25 cellular contexts compared by ENCODE assay signal in genomic region chr3:14660942-14661341, GRCh38. TPM values are rescaled to one million over a fixed set of nuclear protein-coding genes. Genes with fewer than 3 reads are reported as not detected.
DNase-seq lines count a peak whose midpoint lies in the region; ATAC-seq, FAIRE-seq and TF ChIP-seq lines count a peak whose summit lies in the region.
"Had no signal": no experiment of that assay in that cellular context is flagged by ENCODE, and none has a peak within 500 bp of the region (broad histone marks: within the 10 kb centered on the region; RNA-seq: fewer than 3 reads in every experiment).

No MANE protein-coding gene starts in this region.

- H3K9ac ChIP-seq in astrocyte (ENCODE audit: low read length) (no peak overlapping the region), trophoblast cell (ENCODE audit: low read length) (no peak overlapping the region)

- H3K18ac ChIP-seq in trophoblast cell (ENCODE audit: low read length) = no peak overlapping the region

- no peak overlapping the region for H2BK5ac ChIP-seq in trophoblast cell (ENCODE audit: low read depth, low read length, poor library complexity)

- no peak for DNase-seq in activated T-cell treated with anti-CD3 and anti-CD28 coated beads, Interleukin-2, amount 50 U/mL, for 72 hours
- DNase-seq in activated T-cell treated with anti-CD3 and anti-CD28 coated beads, Interleukin-2, amount 50 U/mL, for 1 hour = no peak
- no peak for DNase-seq in T-helper 17 cell
- DNase-seq in astrocyte (ENCODE audit: low read depth) = no peak
- DNase-seq in trophoblast cell = peak; percentile 92 to 99
- DNase-seq: DMS53, GDM1, IMR-90, NCI-H1105, NCI-H146, NCI-H2029, NCI-H2227 treated with DMSO at 0.1 percent for 48 hours, NCI-H510A, PC-9, RPMI8226, SHP77 had no signal

- H3K27ac Mint-ChIP-seq in activated T-cell treated with anti-CD3 and anti-CD28 coated beads, Interleukin-2, amount 50 U/mL, for 72 hours = peak overlapping the region; percentile 94
- H3K27ac Mint-ChIP-seq in T-helper 17 cell (peak overlapping the region; percentile 81), astrocyte (ENCODE audit: unreplicated experiment) (peak overlapping the region; percentile 8)
- H3K27ac Mint-ChIP-seq: B cell, CD14-positive monocyte had no signal

- no peak overlapping the region for H3K4ac ChIP-seq in trophoblast cell (ENCODE audit: low read depth, low read length)

- no peak overlapping the region for H3K4me3 Mint-ChIP-seq in activated T-cell treated with anti-CD3 and anti-CD28 coated beads, Interleukin-2, amount 50 U/mL, for 72 hours
- no peak overlapping the region for H3K4me3 Mint-ChIP-seq in T-helper 17 cell
- H3K4me3 Mint-ChIP-seq in astrocyte (ENCODE audit: unreplicated experiment) = no peak overlapping the region
- H3K4me3 Mint-ChIP-seq: B cell, CD14-positive monocyte had no signal

- H3K4me1 Mint-ChIP-seq in activated T-cell treated with anti-CD3 and anti-CD28 coated beads, Interleukin-2, amount 50 U/mL, for 72 hours (ENCODE audit: low read depth) = peaks cover 13% of the 10 kb centered on the region
- H3K4me1 Mint-ChIP-seq in T-helper 17 cell (peaks cover 15% of the 10 kb centered on the region), astrocyte (ENCODE audit: low read depth, unreplicated experiment) (no peaks in the 10 kb centered on the region)
- H3K4me1 Mint-ChIP-seq: CD14-positive monocyte had no signal

- H4K8ac ChIP-seq in trophoblast cell (ENCODE audit: low read depth, low read length) = no peak overlapping the region

- no peaks in the 10 kb centered on the region for H3K79me1 ChIP-seq in trophoblast cell (ENCODE audit: low read length)

- H3K4me1 ChIP-seq in astrocyte (ENCODE audit: insufficient read depth, low read length) (no peaks in the 10 kb centered on the region), trophoblast cell (ENCODE audit: control insufficient read depth in 1 of 2, insufficient read depth in 2 of 2, low read length in 2 of 2) (peaks cover 3 to 8% of the 10 kb centered on the region in 2 experiments)
- H3K4me1 ChIP-seq: A549 had no signal

- peaks cover 62% of the 10 kb centered on the region for H3K36me3 ChIP-seq in astrocyte (ENCODE audit: insufficient read depth, low read length)
- peaks cover 34 to 62% of the 10 kb centered on the region in 2 experiments for H3K36me3 ChIP-seq in trophoblast cell (ENCODE audit: control insufficient read depth in 1 of 2, insufficient read depth in 2 of 2, low read length in 2 of 2)

- peaks cover 15% of the 10 kb centered on the region for H4K20me1 ChIP-seq in astrocyte (ENCODE audit: insufficient read depth, low read length)

- H2AFZ ChIP-seq in astrocyte (ENCODE audit: low read depth, low read length) (no peak overlapping the region), trophoblast cell (ENCODE audit: insufficient read depth, low read length, poor library complexity) (no peak overlapping the region)
- H2AFZ ChIP-seq: PC-9 had no signal

- no peak overlapping the region for H3K23ac ChIP-seq in trophoblast cell (ENCODE audit: low read length)

- H3K9me3 ChIP-seq in T-helper 17 cell (ENCODE audit: control insufficient read depth, low read length, poor library complexity, severe bottlenecking) (no peaks in the 10 kb centered on the region), astrocyte (ENCODE audit: insufficient read depth, low read depth, low read length) (no peaks in the 10 kb centered on the region), trophoblast cell (ENCODE audit: insufficient read depth, low read depth, low read length) (no peaks in the 10 kb centered on the region)
- H3K9me3 ChIP-seq: A549 had no signal

- no peak overlapping the region for H4K91ac ChIP-seq in trophoblast cell (ENCODE audit: low read depth, low read length)

- no peak overlapping the region for H2AK5ac ChIP-seq in trophoblast cell (ENCODE audit: low read length)

- H3K27ac ChIP-seq in astrocyte (ENCODE audit: low read depth, low read length) (no peak overlapping the region), trophoblast cell (ENCODE audit: low read depth, low read length) (no peak overlapping the region)
- H3K27ac ChIP-seq: A549, PC-9 had no signal

- no CpG with 5 or more reads among the region's 4 CpGs for WGBS in trophoblast cell (ENCODE audit: extremely low coverage, insufficient coverage, insufficient read length)

- H3K14ac ChIP-seq in trophoblast cell (ENCODE audit: low read length) = no peak overlapping the region

- no peak overlapping the region for H3K4me3 ChIP-seq in astrocyte (ENCODE audit: insufficient read depth, low read depth, low read length)
- no peak overlapping the region for H3K4me3 ChIP-seq in trophoblast cell (ENCODE audit: low read depth, low read length)
- H3K4me3 ChIP-seq: A549, PC-9 had no signal

- no peak overlapping the region for H2BK12ac ChIP-seq in trophoblast cell (ENCODE audit: low read length)

- no peak overlapping the region for H2BK120ac ChIP-seq in trophoblast cell (ENCODE audit: insufficient read depth, low read length, poor library complexity)

- H4K12ac ChIP-seq in trophoblast cell (ENCODE audit: low read depth, low read length) = no peak overlapping the region

- TF ChIP-seq CTCF in astrocyte (IDR thresholded peaks at IDR 0.05; ENCODE audit: insufficient read depth, low read depth, low read length) = no peak

- no peaks in the 10 kb centered on the region for H3K27me3 ChIP-seq in astrocyte (ENCODE audit: insufficient read depth, low read length)
- no peaks in the 10 kb centered on the region for H3K27me3 ChIP-seq in trophoblast cell (ENCODE audit: insufficient read depth, low read length)

- H3K4me2 ChIP-seq in astrocyte (ENCODE audit: low read length) = no peak overlapping the region
- H3K4me2 ChIP-seq in trophoblast cell (ENCODE audit: low read length) = no peak overlapping the region
- H3K4me2 ChIP-seq: A549, PC-9 had no signal

- no peak for FAIRE-seq in astrocyte (lab: Jason Lieb, UNC)
- FAIRE-seq: A549, D721Med, GM18507, H1 had no signal

- ATAC-seq in activated T-cell treated with anti-CD3 and anti-CD28 coated beads, Interleukin-2, amount 50 U/mL, for 72 hours (replicated peaks in 1 of 2) = peak; percentile 53 to 73
- ATAC-seq in T-helper 17 cell = no peak
- no peak for ATAC-seq in GM21737 (IDR thresholded peaks at IDR 0.05; ENCODE audit: unreplicated experiment)
- ATAC-seq in GM21360 (IDR thresholded peaks at IDR 0.05; ENCODE audit: unreplicated experiment) = no peak
- ATAC-seq: A549, HCT116 had no signal

- no peaks in the 10 kb centered on the region for H3K9me3 Mint-ChIP-seq in activated T-cell treated with anti-CD3 and anti-CD28 coated beads, Interleukin-2, amount 50 U/mL, for 72 hours
- H3K9me3 Mint-ChIP-seq in astrocyte (ENCODE audit: unreplicated experiment) = no peaks in the 10 kb centered on the region
- H3K9me3 Mint-ChIP-seq: CD14-positive monocyte had no signal

- no peaks in the 10 kb centered on the region for H3K27me3 Mint-ChIP-seq in activated T-cell treated with anti-CD3 and anti-CD28 coated beads, Interleukin-2, amount 50 U/mL, for 72 hours (ENCODE audit: low read depth)
- H3K27me3 Mint-ChIP-seq in T-helper 17 cell (no peaks in the 10 kb centered on the region), astrocyte (ENCODE audit: low read depth, unreplicated experiment) (no peaks in the 10 kb centered on the region)
- H3K27me3 Mint-ChIP-seq: B cell had no signal

- H3K36me3 Mint-ChIP-seq in activated T-cell treated with anti-CD3 and anti-CD28 coated beads, Interleukin-2, amount 50 U/mL, for 72 hours (ENCODE audit: insufficient read depth in 2 of 2) = peaks cover 19 to 40% of the 10 kb centered on the region in 2 donors
- H3K36me3 Mint-ChIP-seq in T-helper 17 cell (ENCODE audit: low read depth) (peaks cover 15% of the 10 kb centered on the region), astrocyte (ENCODE audit: low read depth, unreplicated experiment) (peaks cover 12% of the 10 kb centered on the region)

- H3K79me2 ChIP-seq in astrocyte (ENCODE audit: insufficient read depth, low read length) = no peaks in the 10 kb centered on the region
- H3K79me2 ChIP-seq in trophoblast cell (ENCODE audit: control insufficient read depth, insufficient read depth, low read length, poor library complexity) = no peaks in the 10 kb centered on the region

RNA-seq across cellular contexts. Expression of gene CCDC174, which starts 9.4 kb away (rescaled TPM):
- 10 to 100 TPM; 33.9 to 34.3 TPM for total RNA-seq in activated T-cell treated with anti-CD3 and anti-CD28 coated beads, Interleukin-2, amount 50 U/mL, for 72 hours
- total RNA-seq in T-helper 17 cell (10 to 100 TPM; 26.9 to 55.9 TPM), astrocyte (17.4 and 19.9 TPM in 2 replicates)
- polyA plus RNA-seq in trophoblast cell (2013) = 17.6 and 18.0 TPM in 2 replicates

RNA-seq across cellular contexts. Expression of gene C3orf20, which starts 14.0 kb away (rescaled TPM):
- 1 to 10 TPM in 1 of 2 donors, under 1 TPM in 1; 0.51 to 1.1 TPM for total RNA-seq in activated T-cell treated with anti-CD3 and anti-CD28 coated beads, Interleukin-2, amount 50 U/mL, for 72 hours
- total RNA-seq in T-helper 17 cell (under 1 TPM; 0.12 to 0.42 TPM), astrocyte (0.16 TPM in 1 of 2 replicates, not detected in the other)
- 0.03 and 0.15 TPM in 2 replicates for polyA plus RNA-seq in trophoblast cell (2013)
- total RNA-seq: H1, IMR-90, PC-9 had no signal
- polyA plus RNA-seq: CD14-positive monocyte, H1, IMR-90 had no signal

Comparison
In these comparisons a context has a peak if more than half of its experiments do, and no peak if none do; other contexts are left out.
1. ATAC-seq: peak in activated T-cell treated with anti-CD3 and anti-CD28 coated beads, Interleukin-2, amount 50 U/mL, for 72 hours (2 of 2); none in T-helper 17 cell (single experiment), GM21737 (single experiment) and GM21360 (single experiment).
2. DNase-seq: peak in trophoblast cell (2 of 2); none in activated T-cell treated with anti-CD3 and anti-CD28 coated beads, Interleukin-2, amount 50 U/mL, for 72 hours (0 of 2), activated T-cell treated with anti-CD3 and anti-CD28 coated beads, Interleukin-2, amount 50 U/mL, for 1 hour (single experiment), T-helper 17 cell (0 of 3) and astrocyte (single experiment).
3. H3K27ac Mint-ChIP-seq: peak in every context shown above with its lines; median percentile 94 in activated T-cell treated with anti-CD3 and anti-CD28 coated beads, Interleukin-2, amount 50 U/mL, for 72 hours; 81 in T-helper 17 cell; 8 in astrocyte.